22 cellular contexts compared by ENCODE assay signal in the genomic region with DNA sequence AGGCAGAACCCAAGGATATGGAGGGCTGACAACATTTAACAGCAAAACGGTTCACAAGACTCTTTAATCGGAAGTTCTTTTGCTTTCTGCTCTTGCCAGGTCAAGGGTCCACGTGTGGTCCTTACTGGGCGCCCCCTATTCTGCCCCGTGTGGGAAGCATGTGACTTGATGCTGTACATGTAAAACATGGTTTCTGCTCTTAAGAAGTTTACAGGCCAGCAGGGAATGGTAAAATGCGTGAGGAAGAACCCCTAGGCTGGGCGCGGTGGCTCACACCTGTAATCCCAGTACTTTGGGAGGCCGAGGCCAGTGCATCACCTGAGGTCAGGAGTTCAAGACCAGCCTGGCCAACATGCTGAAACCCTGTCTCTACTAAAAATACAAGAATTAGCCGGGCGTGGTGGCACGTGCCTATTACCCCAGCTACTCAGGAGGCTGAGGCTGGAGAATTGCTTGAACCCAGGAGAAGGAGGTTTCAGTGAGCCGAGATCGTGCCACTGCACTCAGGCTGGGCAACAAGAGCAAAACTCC. TPM values are rescaled to one million over a fixed set of nuclear protein-coding genes. Genes with fewer than 3 reads are reported as not detected.
DNase-seq lines count a peak whose midpoint lies in the region; ATAC-seq, FAIRE-seq and TF ChIP-seq lines count a peak whose summit lies in the region.
"Had no signal": no experiment of that assay in that cellular context is flagged by ENCODE, and none has a peak within 500 bp of the region (broad histone marks: within the 10 kb centered on the region; RNA-seq: fewer than 3 reads in every experiment).

No MANE protein-coding gene starts in this region.

- H3K9me3 ChIP-seq in BLaER1 treated with 17β-estradiol and CSF1 and Interleukin-3, amounts not matched to agents 10 nM and 100 nM (replicated peaks in 1 of 11) = no peaks in the 10 kb centered on the region

- no peaks in the 10 kb centered on the region for H3K27me3 Mint-ChIP-seq in Calu3 (ENCODE audit: unreplicated experiment)
- no peaks in the 10 kb centered on the region for H3K27me3 Mint-ChIP-seq in activated naive CD8-positive, alpha-beta T cell
- no peaks in the 10 kb centered on the region for H3K27me3 Mint-ChIP-seq in natural killer cell (ENCODE audit: low read depth in 2 of 2)
- H3K27me3 Mint-ChIP-seq: activated naive CD4-positive, alpha-beta T cell treated with anti-CD3 and anti-CD28 coated beads, Interleukin-2, amount 10 ng/mL, durations not matched to agents 7 days and 5 days; brain had no signal

- peaks cover 58 to 68% (median 63%) of the 10 kb centered on the region in 10 experiments for H3K4me1 ChIP-seq in BLaER1 treated with 17β-estradiol and CSF1 and Interleukin-3, amounts not matched to agents 10 nM and 100 nM

- BruUV-seq in Calu3 (replicated peaks; lab: Mats Ljungman, UMichigan) = no TSS peak

- H3K36me3 ChIP-seq in BLaER1 treated with 17β-estradiol and CSF1 and Interleukin-3, amounts not matched to agents 10 nM and 100 nM = peaks cover 93 to 100% (median 94%) of the 10 kb centered on the region in 11 experiments

- H3K27ac Mint-ChIP-seq in Calu3 (ENCODE audit: unreplicated experiment) (peak overlapping the region; percentile 51), natural killer cell (peak overlapping the region; percentile 29 to 59)
- H3K27ac Mint-ChIP-seq in activated naive CD8-positive, alpha-beta T cell = peak overlapping the region; percentile 94
- H3K27ac Mint-ChIP-seq: brain, mesothelial cell of epicardium had no signal

- H3K4me2 ChIP-seq in BLaER1 treated with 17β-estradiol and CSF1 and Interleukin-3, amounts not matched to agents 10 nM and 100 nM = peak overlapping the region; percentile 48 to 90 (median 61)
- H3K4me2 ChIP-seq: neural progenitor cell had no signal

- no peaks in the 10 kb centered on the region for H3K27me3 ChIP-seq in BLaER1 treated with 17β-estradiol and CSF1 and Interleukin-3, amounts not matched to agents 10 nM and 100 nM
- H3K27me3 ChIP-seq: neural progenitor cell had no signal

- TF ChIP-seq CTCF in Calu3 (IDR thresholded peaks at IDR 0.05; ENCODE audit: unreplicated experiment) (no peak), natural killer cell (IDR thresholded peaks at IDR 0.05) (no peak), D721Med (IDR thresholded peaks at IDR 0.05; ENCODE audit: insufficient read depth, missing control alignments) (no peak)

- peaks cover 98 to 100% (median 100%) of the 10 kb centered on the region in 11 experiments for H4K20me1 ChIP-seq in BLaER1 treated with 17β-estradiol and CSF1 and Interleukin-3, amounts not matched to agents 10 nM and 100 nM

- H3K36me3 Mint-ChIP-seq in Calu3 (ENCODE audit: insufficient read depth, unreplicated experiment) (peaks cover 96% of the 10 kb centered on the region), natural killer cell (peaks cover 15% of the 10 kb centered on the region)
- peaks cover 8% of the 10 kb centered on the region for H3K36me3 Mint-ChIP-seq in activated naive CD8-positive, alpha-beta T cell

- peak overlapping the region in 7 of 11 experiments; percentile 13 to 54 (median 34); a peak in 7 of 22 replicates for H3K9ac ChIP-seq in BLaER1 treated with 17β-estradiol and CSF1 and Interleukin-3, amounts not matched to agents 10 nM and 100 nM
- H3K9ac ChIP-seq: neural progenitor cell had no signal

- ATAC-seq in natural killer cell (no peak), HG03571 (IDR thresholded peaks at IDR 0.05; ENCODE audit: unreplicated experiment) (no peak), HG02852 (IDR thresholded peaks at IDR 0.05; ENCODE audit: unreplicated experiment) (no peak)

- peak overlapping the region in 5 of 10 experiments; percentile 22 to 45 (median 23); a peak in 9 of 20 replicates for H3K4me3 ChIP-seq in BLaER1 treated with 17β-estradiol and CSF1 and Interleukin-3, amounts not matched to agents 10 nM and 100 nM
- H3K4me3 ChIP-seq: neural progenitor cell had no signal

- CTCF ChIA-PET in Calu3 (lab: Charles Lee) = interaction anchor here (1.0 kb wide), 1 partner anchor 10 kb away, joined by 3 read pairs; no protein-coding TSS in a partner anchor

- no peaks in the 10 kb centered on the region for H3K9me3 Mint-ChIP-seq in Calu3 (ENCODE audit: low read depth, unreplicated experiment)
- no peaks in the 10 kb centered on the region for H3K9me3 Mint-ChIP-seq in activated naive CD8-positive, alpha-beta T cell (ENCODE audit: low read depth)
- no peaks in the 10 kb centered on the region for H3K9me3 Mint-ChIP-seq in natural killer cell
- H3K9me3 Mint-ChIP-seq: activated naive CD4-positive, alpha-beta T cell treated with anti-CD3 and anti-CD28 coated beads, Interleukin-2, amount 10 ng/mL, durations not matched to agents 7 days and 5 days; brain; mesothelial cell of epicardium; neural progenitor cell had no signal

- FAIRE-seq in D721Med (lab: Jason Lieb, UNC) = no peak
- FAIRE-seq: G401.6 had no signal

- H3K4me3 Mint-ChIP-seq in Calu3 (ENCODE audit: low read depth, unreplicated experiment) = no peak overlapping the region
- peak overlapping the region; percentile 65 for H3K4me3 Mint-ChIP-seq in activated naive CD8-positive, alpha-beta T cell
- H3K4me3 Mint-ChIP-seq in natural killer cell = no peak overlapping the region
- H3K4me3 Mint-ChIP-seq: activated naive CD4-positive, alpha-beta T cell treated with anti-CD3 and anti-CD28 coated beads, Interleukin-2, amount 10 ng/mL, durations not matched to agents 7 days and 5 days; brain; mesothelial cell of epicardium; neural progenitor cell had no signal

- H3K27ac ChIP-seq in BLaER1 treated with 17β-estradiol and CSF1 and Interleukin-3, amounts not matched to agents 10 nM and 100 nM = peak overlapping the region in 6 of 11 experiments; percentile 2 to 41 (median 12); a peak in 6 of 22 replicates
- H3K27ac ChIP-seq: neural progenitor cell had no signal

- H3K4me1 Mint-ChIP-seq in Calu3 (ENCODE audit: low read depth, unreplicated experiment) (peaks cover 32% of the 10 kb centered on the region), natural killer cell (peaks cover 39 to 50% of the 10 kb centered on the region in 2 donors)
- peaks cover 90% of the 10 kb centered on the region for H3K4me1 Mint-ChIP-seq in activated naive CD8-positive, alpha-beta T cell (ENCODE audit: low read depth)

- intact Hi-C loops in Calu3 (cut with micrococcal nuclease; ENCODE audit: unreplicated experiment) = no loop called here
- intact Hi-C loops in natural killer cell (cut with micrococcal nuclease) = loop anchor here (10.0 kb wide), 1 partner anchor 490 kb away; no protein-coding TSS in a partner anchor

- no peak for DNase-seq in Calu3
- no peak for DNase-seq in natural killer cell
- no peak for DNase-seq in D721Med (ENCODE audit: insufficient read length, low spot score)
- DNase-seq: activated naive CD4-positive, alpha-beta T cell treated with anti-CD3 and anti-CD28 coated beads, Interleukin-2, amount 10 ng/mL, durations not matched to agents 7 days and 5 days; cortex of kidney; DMS 273 treated with DMSO at 0.1 percent for 48 hours; foreskin fibroblast; Karpas-422; kidney glomerular epithelial cell; NCI-H1092 treated with DMSO at 0.1 percent for 48 hours; NCI-H2081 treated with DMSO at 0.1 percent for 48 hours; NCI-H510A treated with DMSO at 0.1 percent for 48 hours; stimulated activated naive CD4-positive, alpha-beta T cell; T-helper 2 cell had no signal

RNA-seq across cellular contexts. Expression of a gene that starts 19.3 kb away (rescaled TPM):
- 87.3 and 95.6 TPM in 2 replicates for total RNA-seq in Calu3 (2022)
- 10 to 100 TPM; 56.1 to 69.1 (median 59.0) TPM for total RNA-seq in natural killer cell

Comparison
In these comparisons a context has a peak if more than half of its experiments do, and no peak if none do; other contexts are left out.
1. H3K27ac Mint-ChIP-seq: peak in every context shown above with its lines; median percentile 94 in activated naive CD8-positive, alpha-beta T cell; 51 in Calu3; 44 in natural killer cell.